Comparison of ENCODE assay signal across 2 cellular contexts in genomic region chr1:236128646-236129178, GRCh38.
TF ChIP-seq lines count a peak whose summit lies in the region.

No MANE protein-coding gene starts in this region.

TF ChIP-seq in HepG2, 621 proteins besides CTCF, POLR2A, EP300 and RAD21:
- TF ChIP-seq MAFG (CRISPR knock-in tag; IDR thresholded peaks at IDR 0.05) (0 out of 2 replicates have a peak, but pooled peaks have one; percentile 68), SUZ12 (IDR thresholded peaks at IDR 0.05; ENCODE audit: low read depth, low read length) (no peak), MAFF (IDR thresholded peaks at IDR 0.05; ENCODE audit: low read depth, low read length) (peak; percentile 70), ARID2 (CRISPR knock-in tag; IDR thresholded peaks at IDR 0.05; ENCODE audit: borderline replicate concordance) (no peak), MAFK (conservative IDR thresholded peaks at IDR 0.05 in 1 of 2, IDR thresholded peaks at IDR 0.05 in 1 of 2; ENCODE audit: low read length in 2 of 2) (peak; percentile 82 to 86), SOX13 (IDR thresholded peaks at IDR 0.05) (no peak), SOX13 (CRISPR knock-in tag; conservative IDR thresholded peaks at IDR 0.05 in 1 of 2, IDR thresholded peaks at IDR 0.05 in 1 of 2) (no peak), KLF16 (CRISPR knock-in tag; IDR thresholded peaks at IDR 0.05) (no peak), TRIM24 (CRISPR knock-in tag; IDR thresholded peaks at IDR 0.05) (no peak), ZFP36L2 (CRISPR knock-in tag; IDR thresholded peaks at IDR 0.05) (no peak)
- TF ChIP-seq, protein P1, sequence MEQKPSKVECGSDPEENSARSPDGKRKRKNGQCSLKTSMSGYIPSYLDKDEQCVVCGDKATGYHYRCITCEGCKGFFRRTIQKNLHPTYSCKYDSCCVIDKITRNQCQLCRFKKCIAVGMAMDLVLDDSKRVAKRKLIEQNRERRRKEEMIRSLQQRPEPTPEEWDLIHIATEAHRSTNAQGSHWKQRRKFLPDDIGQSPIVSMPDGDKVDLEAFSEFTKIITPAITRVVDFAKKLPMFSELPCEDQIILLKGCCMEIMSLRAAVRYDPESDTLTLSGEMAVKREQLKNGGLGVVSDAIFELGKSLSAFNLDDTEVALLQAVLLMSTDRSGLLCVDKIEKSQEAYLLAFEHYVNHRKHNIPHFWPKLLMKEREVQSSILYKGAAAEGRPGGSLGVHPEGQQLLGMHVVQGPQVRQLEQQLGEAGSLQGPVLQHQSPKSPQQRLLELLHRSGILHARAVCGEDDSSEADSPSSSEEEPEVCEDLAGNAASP (CRISPR knock-in tag; IDR thresholded peaks at IDR 0.05; ENCODE audit: borderline replicate concordance), result no peak

TF ChIP-seq in K562, 482 proteins besides CTCF, POLR2A, EP300 and RAD21:
- no peak for TF ChIP-seq CEBPZ (IDR thresholded peaks at IDR 0.05; ENCODE audit: borderline replicate concordance, low read depth, low read length)
- TF ChIP-seq, protein P2, sequence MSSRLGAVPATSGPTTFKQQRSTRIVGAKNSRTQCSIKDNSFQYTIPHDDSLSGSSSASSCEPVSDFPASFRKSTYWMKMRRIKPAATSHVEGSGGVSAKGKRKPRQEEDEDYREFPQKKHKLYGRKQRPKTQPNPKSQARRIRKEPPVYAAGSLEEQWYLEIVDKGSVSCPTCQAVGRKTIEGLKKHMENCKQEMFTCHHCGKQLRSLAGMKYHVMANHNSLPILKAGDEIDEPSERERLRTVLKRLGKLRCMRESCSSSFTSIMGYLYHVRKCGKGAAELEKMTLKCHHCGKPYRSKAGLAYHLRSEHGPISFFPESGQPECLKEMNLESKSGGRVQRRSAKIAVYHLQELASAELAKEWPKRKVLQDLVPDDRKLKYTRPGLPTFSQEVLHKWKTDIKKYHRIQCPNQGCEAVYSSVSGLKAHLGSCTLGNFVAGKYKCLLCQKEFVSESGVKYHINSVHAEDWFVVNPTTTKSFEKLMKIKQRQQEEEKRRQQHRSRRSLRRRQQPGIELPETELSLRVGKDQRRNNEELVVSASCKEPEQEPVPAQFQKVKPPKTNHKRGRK (tag; IDR thresholded peaks at IDR 0.05), result no peak
- TF ChIP-seq ZNF184 (CRISPR knock-in tag; IDR thresholded peaks at IDR 0.05), result no peak
- TF ChIP-seq U2AF2 (optimal IDR thresholded peaks at IDR 0.05; ENCODE audit: low read depth, low read length), result no peak
- no peak for TF ChIP-seq CREB3 (tag; conservative IDR thresholded peaks at IDR 0.05; ENCODE audit: low read depth)
- TF ChIP-seq L3MBTL2 (IDR thresholded peaks at IDR 0.05), result no peak
- TF ChIP-seq, protein P1 (IDR thresholded peaks at IDR 0.05), result no peak
- TF ChIP-seq, protein P3, sequence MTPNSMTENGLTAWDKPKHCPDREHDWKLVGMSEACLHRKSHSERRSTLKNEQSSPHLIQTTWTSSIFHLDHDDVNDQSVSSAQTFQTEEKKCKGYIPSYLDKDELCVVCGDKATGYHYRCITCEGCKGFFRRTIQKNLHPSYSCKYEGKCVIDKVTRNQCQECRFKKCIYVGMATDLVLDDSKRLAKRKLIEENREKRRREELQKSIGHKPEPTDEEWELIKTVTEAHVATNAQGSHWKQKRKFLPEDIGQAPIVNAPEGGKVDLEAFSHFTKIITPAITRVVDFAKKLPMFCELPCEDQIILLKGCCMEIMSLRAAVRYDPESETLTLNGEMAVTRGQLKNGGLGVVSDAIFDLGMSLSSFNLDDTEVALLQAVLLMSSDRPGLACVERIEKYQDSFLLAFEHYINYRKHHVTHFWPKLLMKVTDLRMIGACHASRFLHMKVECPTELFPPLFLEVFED (CRISPR knock-in tag; conservative IDR thresholded peaks at IDR 0.05), result no peak
- no peak for TF ChIP-seq ZNF253 (CRISPR knock-in tag; conservative IDR thresholded peaks at IDR 0.05)
- TF ChIP-seq MAFG (tag; conservative IDR thresholded peaks at IDR 0.05), result peak; percentile 58
- no peak for TF ChIP-seq NR2F6 (CRISPR knock-in tag; IDR thresholded peaks at IDR 0.05)
- TF ChIP-seq ZNF316 (IDR thresholded peaks at IDR 0.05), result peak; percentile 76
- peak; percentile 74; the same call in 1 of the 2 replicates for TF ChIP-seq C11orf30 (IDR thresholded peaks at IDR 0.05; ENCODE audit: low read depth)
- TF ChIP-seq CHD1 (IDR thresholded peaks at IDR 0.05; ENCODE audit: low read length), result no peak
- TF ChIP-seq SMAD3 (CRISPR knock-in tag; conservative IDR thresholded peaks at IDR 0.05), result no peak
- TF ChIP-seq TSC22D4 (tag; IDR thresholded peaks at IDR 0.05), result no peak
- TF ChIP-seq PML (IDR thresholded peaks at IDR 0.05; ENCODE audit: low read length), result no peak
- TF ChIP-seq KLF13 (tag; IDR thresholded peaks at IDR 0.05; ENCODE audit: borderline replicate concordance, low read depth), result no peak
- no peak for TF ChIP-seq RBM17 (IDR thresholded peaks at IDR 0.05; ENCODE audit: borderline replicate concordance, low read depth, low read length)
- TF ChIP-seq CCNT2 (IDR thresholded peaks at IDR 0.05; ENCODE audit: borderline replicate concordance, extremely low read depth, insufficient read length, low read depth, low read length), result no peak
- TF ChIP-seq, protein P4, sequence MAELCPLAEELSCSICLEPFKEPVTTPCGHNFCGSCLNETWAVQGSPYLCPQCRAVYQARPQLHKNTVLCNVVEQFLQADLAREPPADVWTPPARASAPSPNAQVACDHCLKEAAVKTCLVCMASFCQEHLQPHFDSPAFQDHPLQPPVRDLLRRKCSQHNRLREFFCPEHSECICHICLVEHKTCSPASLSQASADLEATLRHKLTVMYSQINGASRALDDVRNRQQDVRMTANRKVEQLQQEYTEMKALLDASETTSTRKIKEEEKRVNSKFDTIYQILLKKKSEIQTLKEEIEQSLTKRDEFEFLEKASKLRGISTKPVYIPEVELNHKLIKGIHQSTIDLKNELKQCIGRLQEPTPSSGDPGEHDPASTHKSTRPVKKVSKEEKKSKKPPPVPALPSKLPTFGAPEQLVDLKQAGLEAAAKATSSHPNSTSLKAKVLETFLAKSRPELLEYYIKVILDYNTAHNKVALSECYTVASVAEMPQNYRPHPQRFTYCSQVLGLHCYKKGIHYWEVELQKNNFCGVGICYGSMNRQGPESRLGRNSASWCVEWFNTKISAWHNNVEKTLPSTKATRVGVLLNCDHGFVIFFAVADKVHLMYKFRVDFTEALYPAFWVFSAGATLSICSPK (IDR thresholded peaks at IDR 0.05; ENCODE audit: borderline replicate concordance), result no peak
- no peak for TF ChIP-seq LARP7 (IDR thresholded peaks at IDR 0.05)
- no peak for TF ChIP-seq ZNF778 (CRISPR knock-in tag; IDR thresholded peaks at IDR 0.05)
- TF ChIP-seq ZNF766 (CRISPR knock-in tag; conservative IDR thresholded peaks at IDR 0.05), result no peak
- TF ChIP-seq HDAC8 (tag; IDR thresholded peaks at IDR 0.05), result no peak
- TF ChIP-seq MAFK (IDR thresholded peaks at IDR 0.05; ENCODE audit: low read length), result 0 out of 2 replicates have a peak, but pooled peaks have one; percentile 50
- no peak for TF ChIP-seq SETDB1 (IDR thresholded peaks at IDR 0.05; ENCODE audit: low read length)
- TF ChIP-seq ZHX1 (conservative IDR thresholded peaks at IDR 0.05; ENCODE audit: low read length), result no peak
